Comparison of ENCODE assay signal across 1 cellular context in genomic region chr11:62666259-62666926, GRCh38.
TF ChIP-seq lines count a peak whose summit lies in the region.

No MANE protein-coding gene starts in this region.

TF ChIP-seq in IMR-90, 13 proteins besides CTCF, POLR2A, EP300 and RAD21 (continued from another document):
- TF ChIP-seq ELK1 (IDR thresholded peaks at IDR 0.05; ENCODE audit: borderline replicate concordance, low read depth, low read length), result no peak
- TF ChIP-seq MAFK (IDR thresholded peaks at IDR 0.05; ENCODE audit: low read depth, low read length), result no peak
- TF ChIP-seq RFX5 (IDR thresholded peaks at IDR 0.05; ENCODE audit: low read depth, low read length), result no peak
- no peak for TF ChIP-seq USF2 (IDR thresholded peaks at IDR 0.05; ENCODE audit: low read depth, low read length)
- TF ChIP-seq RCOR1 (IDR thresholded peaks at IDR 0.05; ENCODE audit: insufficient replicate concordance, low read length), result no peak
- no peak for TF ChIP-seq NFE2L2 (IDR thresholded peaks at IDR 0.05; ENCODE audit: low read depth, low read length)
- no peak for TF ChIP-seq CHD1 (IDR thresholded peaks at IDR 0.05; ENCODE audit: low read depth, low read length)
TF ChIP-seq in IMR-90: peak in this region for 0.
